ENCODE assay signal across 8 cellular contexts in genomic region chr4:112214397-112215264, GRCh38. TPM values are rescaled to one million over a fixed set of nuclear protein-coding genes. Genes with fewer than 3 reads are reported as not detected.
A peak's percentile ranks its signal among the peaks of the same experiment; 100 is the strongest.
DNase-seq lines count a peak whose midpoint lies in the region; ATAC-seq, FAIRE-seq and TF ChIP-seq lines count a peak whose summit lies in the region.

No MANE protein-coding gene starts in this region.

- RAD21 ChIA-PET in HCT116 (lab: Charles Lee; ENCODE audit: low non-redundant PET in 1 of 2, low total read pairs in 2 of 2, uncharacterized antibody in 2 of 2, unreplicated experiment in 2 of 2), result no interaction called here

- peak overlapping the region; percentile 85 for H2AFZ ChIP-seq in HCT116 (ENCODE audit: low read depth, low read length, poor library complexity, severe bottlenecking)

- H3K27ac ChIP-seq in HCT116 (ENCODE audit: low read depth, low read length) (no peak overlapping the region), RWPE2 (ENCODE audit: poor library complexity, severe bottlenecking) (peak overlapping the region; percentile 33)

- no peaks in the 10 kb centered on the region for H4K20me1 ChIP-seq in HCT116 (ENCODE audit: insufficient read depth)

- ATAC-seq in HCT116 (peak; percentile 70), RWPE2 (ENCODE audit: low read depth) (peak; percentile 55; the same call in 2 of the 3 replicates)

- H3K36me3 ChIP-seq in HCT116 (ENCODE audit: control insufficient read depth in 1 of 2, insufficient read depth in 2 of 2, low read length in 2 of 2) (no peaks in the 10 kb centered on the region), RWPE2 (ENCODE audit: low read depth) (no peaks in the 10 kb centered on the region)

- H3K4me1 ChIP-seq in HCT116 (ENCODE audit: control insufficient read depth in 1 of 2, insufficient read depth in 2 of 2, low read length in 2 of 2) (no peaks in the 10 kb centered on the region), RWPE2 (ENCODE audit: insufficient read depth, poor library complexity, severe bottlenecking) (peaks cover 15% of the 10 kb centered on the region)

- no TSS peak for BruUV-seq in HCT116 (replicated peaks; lab: Mats Ljungman, UMichigan)

- H3K4me2 ChIP-seq in HCT116 (ENCODE audit: low read length), result no peak overlapping the region

- DNase-seq in D341Med (ENCODE audit: low spot score) (peak; percentile 35), HCT116 (ENCODE audit: low read depth, low spot score) (peak; percentile 28), RWPE2 (ENCODE audit: low spot score) (no peak), foreskin fibroblast (peak in 1 of 2 donors; percentile 48), urothelium cell line (ENCODE audit: low spot score) (peak; percentile 40), HPDE6-E6E7 (ENCODE audit: extremely low spot score) (no peak), NCI-H2029 treated with DMSO at 0.1 percent for 48 hours (lab: John Stamatoyannopoulos, UW) (no peak)
- no peak for DNase-seq in activated CD4-positive, alpha-beta T cell treated with anti-CD3 and anti-CD28 coated beads for 4 hours

- FAIRE-seq in urothelium cell line (lab: Jason Lieb, UNC), result no peak

- H3K79me2 ChIP-seq in HCT116 (ENCODE audit: insufficient read depth, low read length), result no peaks in the 10 kb centered on the region

- H3K9me2 ChIP-seq in HCT116 (ENCODE audit: insufficient read depth), result no peaks in the 10 kb centered on the region

- CTCF ChIA-PET in HCT116 (lab: Charles Lee), result interaction anchor here (0.7 to 1.6 kb wide), 8 partner anchors 9 to 310 kb away, joined by 3 to 7 read pairs (median 4); no protein-coding TSS in a partner anchor

- TF ChIP-seq POLR2A in HCT116 (IDR thresholded peaks at IDR 0.05; ENCODE audit: borderline replicate concordance, extremely low read depth, insufficient read depth, insufficient read length), result no peak

- H3K27me3 ChIP-seq in HCT116 (ENCODE audit: insufficient read depth, low read length) (no peaks in the 10 kb centered on the region), RWPE2 (ENCODE audit: insufficient read depth, poor library complexity, severe bottlenecking) (no peaks in the 10 kb centered on the region)

- H3K9me3 ChIP-seq in HCT116 (ENCODE audit: control insufficient read depth in 1 of 2, insufficient read depth in 1 of 2, low read depth in 1 of 2, low read length in 2 of 2) (no peaks in the 10 kb centered on the region; a peak in 1 of 4 replicates), RWPE2 (ENCODE audit: severe bottlenecking) (no peaks in the 10 kb centered on the region)

- intact Hi-C loops in HCT116 (cut with micrococcal nuclease), result no loop called here

- TF ChIP-seq CTCF in HCT116 (IDR thresholded peaks at IDR 0.05 in 2 of 3, conservative IDR thresholded peaks at IDR 0.05 in 1 of 3; ENCODE audit: borderline replicate concordance in 1 of 3, insufficient read depth in 1 of 3, low read depth in 2 of 3, low read length in 2 of 3) (peak; percentile 40 to 67 (median 46)), RWPE2 (IDR thresholded peaks at IDR 0.05; ENCODE audit: poor library complexity, severe bottlenecking) (peak; percentile 79), foreskin fibroblast (IDR thresholded peaks at IDR 0.05; ENCODE audit: low read depth, low read length) (peak; percentile 40)

- H3K4me3 ChIP-seq in HCT116 (replicated peaks in 1 of 2; ENCODE audit: low read depth in 1 of 2, low read length in 2 of 2) (no peak overlapping the region), RWPE2 (ENCODE audit: severe bottlenecking) (no peak overlapping the region), foreskin fibroblast (ENCODE audit: low read depth in 1 of 2, low read length in 2 of 2) (no peak overlapping the region)

- H3K9ac ChIP-seq in HCT116 (ENCODE audit: low read length), result no peak overlapping the region

- POLR2A ChIA-PET in HCT116 (lab: Charles Lee), result no interaction called here

- peak; percentile 57 for TF ChIP-seq RAD21 in HCT116 (IDR thresholded peaks at IDR 0.05; ENCODE audit: low read depth)

TF ChIP-seq in HCT116, 20 proteins besides CTCF, POLR2A, EP300 and RAD21:
- TF ChIP-seq CBX3 (IDR thresholded peaks at IDR 0.05; ENCODE audit: low read depth) (0 out of 2 replicates have a peak, but pooled peaks have one; percentile 20), MAX (IDR thresholded peaks at IDR 0.05) (no peak), FOSL1 (IDR thresholded peaks at IDR 0.05; ENCODE audit: low read depth) (peak; percentile 9; the same call in 1 of the 2 replicates), SP1 (IDR thresholded peaks at IDR 0.05; ENCODE audit: low read depth) (0 out of 2 replicates have a peak, but pooled peaks have one; percentile 19)
TF ChIP-seq in HCT116: peak in this region for 3.

RNA-seq across cellular contexts. Expression of gene AP1AR, which starts 17.0 kb away (rescaled TPM):
- 56.7 TPM for total RNA-seq in HCT116 (2021; ENCODE audit: unreplicated experiment)
- polyA plus RNA-seq in HCT116 (2012), result 17.8 and 21.3 TPM in 2 replicates

Comparison
In these comparisons a context has a peak if more than half of its experiments do, and no peak if none do; other contexts are left out.
1. DNase-seq: peak in D341Med (single experiment), HCT116 (single experiment) and urothelium cell line (single experiment); none in RWPE2 (single experiment), HPDE6-E6E7 (single experiment), NCI-H2029 treated with DMSO at 0.1 percent for 48 hours (single experiment) and activated CD4-positive, alpha-beta T cell treated with anti-CD3 and anti-CD28 coated beads for 4 hours (0 of 2).
2. Peak in every context shown above with its lines, with median percentiles within 50 percentile points of each other: CTCF ChIP-seq.